In the genomic region with DNA sequence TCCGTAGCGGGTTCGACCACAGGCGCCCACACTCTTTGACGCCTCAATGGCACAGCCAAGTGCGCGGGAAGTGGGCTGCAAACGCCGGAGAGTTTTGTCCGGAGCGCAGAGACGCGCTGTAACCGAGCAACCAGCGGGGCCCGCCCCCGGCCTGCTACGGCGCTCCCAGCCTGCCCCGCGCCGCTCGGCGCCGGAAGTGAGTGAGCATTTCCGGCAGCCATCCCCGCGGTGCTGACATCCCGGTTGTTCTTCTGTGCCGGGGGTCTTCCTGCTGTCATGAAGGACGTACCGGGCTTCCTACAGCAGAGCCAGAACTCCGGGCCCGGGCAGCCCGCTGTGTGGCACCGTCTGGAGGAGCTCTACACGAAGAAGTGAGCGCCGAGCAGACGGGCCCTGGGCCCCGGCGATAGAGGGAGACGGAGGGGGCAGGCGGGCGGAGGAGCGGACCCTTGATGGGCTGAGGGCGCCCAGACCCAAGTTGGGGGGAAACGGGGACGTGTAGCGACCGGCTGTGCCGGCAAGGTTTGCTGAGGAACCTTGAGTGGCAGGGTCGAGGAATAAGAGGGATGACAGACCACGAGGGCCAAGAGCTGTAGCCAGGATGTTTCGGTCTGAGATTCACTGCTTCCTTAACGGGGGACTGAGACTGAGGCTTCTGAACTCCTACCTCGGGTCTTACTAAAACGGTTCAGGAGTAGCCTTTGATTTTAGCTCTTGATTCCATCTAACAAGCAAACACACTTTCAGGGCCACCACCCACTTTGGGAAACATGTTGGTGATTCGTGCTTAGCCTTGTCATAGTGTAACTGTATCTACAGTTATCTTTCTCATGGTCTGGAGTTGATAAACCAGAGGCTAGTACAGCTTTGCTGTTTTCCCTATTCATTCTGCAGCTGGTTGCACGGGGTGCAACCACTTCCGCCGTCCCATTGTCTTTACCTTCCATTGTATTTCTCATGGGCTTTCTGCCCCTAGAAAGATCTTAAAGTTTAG, we compare ENCODE assay signal across 8 cellular contexts. TPM values are rescaled to one million over a fixed set of nuclear protein-coding genes. Genes with fewer than 3 reads are reported as not detected.
DNase-seq lines count a peak whose midpoint lies in the region; TF ChIP-seq lines count a peak whose summit lies in the region.

A gene (plus strand): TSS at position 203 of the 994 bp plus-strand sequence. CDS start 74 bp downstream, at position 277.

- H3K9me3 Mint-ChIP-seq in activated naive CD8-positive, alpha-beta T cell (ENCODE audit: low read depth) = no peaks in the 10 kb centered on the region
- H3K9me3 Mint-ChIP-seq in osteocyte (ENCODE audit: unreplicated experiment) = no peaks in the 10 kb centered on the region

- in situ Hi-C loops in G401 (cut with HindIII; ENCODE audit: low sequenced_read_pairs) = no loop called here

- peak within 1 kb of the TSS; percentile 99 for H3K27ac Mint-ChIP-seq in activated naive CD8-positive, alpha-beta T cell
- H3K27ac Mint-ChIP-seq in osteocyte (ENCODE audit: unreplicated experiment) = peak within 1 kb of the TSS; percentile 98

- no peaks in the 10 kb centered on the region for H3K9me3 ChIP-seq in thymus (ENCODE audit: control insufficient read depth)

- peak; percentile 81 for DNase-seq in G401 (ENCODE audit: low spot score)
- peak; percentile 78 for DNase-seq in H4 (ENCODE audit: low spot score)
- DNase-seq in M059J (ENCODE audit: low read depth) = peak; percentile 86
- peak; percentile 64 for DNase-seq in SKM-1 (lab: John Stamatoyannopoulos, UW; ENCODE audit: unreplicated experiment)
- peak; percentile 65 to 95 (median 88) for DNase-seq in head of caudate nucleus
- DNase-seq in osteocyte (ENCODE audit: extremely low spot score, unreplicated experiment) = peak; percentile 95

- peak within 1 kb of the TSS; percentile 95 for H3K27ac ChIP-seq in thymus (ENCODE audit: low read depth)

- H3K27me3 Mint-ChIP-seq in activated naive CD8-positive, alpha-beta T cell = no peaks in the 10 kb centered on the region
- no peaks in the 10 kb centered on the region for H3K27me3 Mint-ChIP-seq in osteocyte (ENCODE audit: unreplicated experiment)

- no peak for TF ChIP-seq CTCF in osteocyte (IDR thresholded peaks at IDR 0.05)

- WGBS in thymus = 2% methylated on average over 62 of the region's 62 CpGs

- H3K36me3 Mint-ChIP-seq in activated naive CD8-positive, alpha-beta T cell = peaks cover 9% of the 10 kb centered on the region
- H3K36me3 Mint-ChIP-seq in osteocyte (ENCODE audit: unreplicated experiment) = peaks cover 20% of the 10 kb centered on the region

- intact Hi-C loops in head of caudate nucleus (cut with DNase I) = loop anchor here (1.0 kb wide), 1 partner anchor 30 kb away; a partner anchor contains a TSS

- peaks cover 10% of the 10 kb centered on the region for H3K4me1 ChIP-seq in thymus (ENCODE audit: control insufficient read depth, insufficient read depth, low read length)

- H3K27me3 ChIP-seq in thymus (ENCODE audit: control insufficient read depth, insufficient read depth) = no peaks in the 10 kb centered on the region

- peaks cover 12% of the 10 kb centered on the region for H3K36me3 ChIP-seq in thymus (ENCODE audit: control insufficient read depth, insufficient read depth)

- H3K4me1 Mint-ChIP-seq in activated naive CD8-positive, alpha-beta T cell (ENCODE audit: low read depth) = peaks cover 56% of the 10 kb centered on the region
- peaks cover 27% of the 10 kb centered on the region for H3K4me1 Mint-ChIP-seq in osteocyte (ENCODE audit: unreplicated experiment)

- H3K4me3 Mint-ChIP-seq in activated naive CD8-positive, alpha-beta T cell = peak within 1 kb of the TSS; percentile 94
- peak within 1 kb of the TSS; percentile 94 for H3K4me3 Mint-ChIP-seq in osteocyte (ENCODE audit: unreplicated experiment)

- peak within 1 kb of the TSS; percentile 65 for H3K4me3 ChIP-seq in thymus (ENCODE audit: low read length)

RNA-seq across cellular contexts. Expression of the gene that starts here (rescaled TPM):
- 175 and 208 TPM in 2 replicates for total RNA-seq in G401 (2014; rRNA removed; shearing (Covaris generic))
- 248 and 295 TPM in 2 replicates for total RNA-seq in H4 (2014; rRNA removed; shearing (Covaris generic))
- total RNA-seq in M059J (2014; rRNA removed; shearing (Covaris generic)) = 162 and 239 TPM in 2 replicates
- total RNA-seq in osteocyte = 115 and 126 TPM in 2 replicates
- polyA plus RNA-seq in thymus = 192 TPM

Comparison
In these comparisons a context has a peak if more than half of its experiments do, and no peak if none do; other contexts are left out.
1. Peak in every context shown above with its lines: DNase-seq, H3K4me3 ChIP-seq and H3K27ac ChIP-seq.